21 cellular contexts compared by ENCODE assay signal in the genomic region with DNA sequence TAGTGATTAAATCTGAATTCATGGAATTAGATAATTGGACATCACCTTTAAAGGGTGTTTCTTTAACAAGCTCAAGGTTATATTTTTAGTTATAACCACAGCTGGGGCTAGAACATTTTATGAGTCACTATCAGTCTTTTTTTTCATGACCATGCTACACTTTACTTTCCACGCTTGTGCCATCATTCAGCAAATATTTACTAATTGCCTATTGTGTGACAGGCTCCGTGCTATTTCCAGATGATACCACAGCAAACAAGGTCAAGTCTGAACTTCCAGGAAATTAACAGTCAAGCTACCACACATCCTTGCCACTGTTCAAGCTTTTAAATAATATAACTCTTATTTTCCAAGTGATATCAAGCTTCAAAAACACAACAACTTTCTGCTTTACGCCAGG. TPM values are rescaled to one million over a fixed set of nuclear protein-coding genes. Genes with fewer than 3 reads are reported as not detected.
DNase-seq lines count a peak whose midpoint lies in the region; ATAC-seq and TF ChIP-seq lines count a peak whose summit lies in the region.
"Had no signal": no experiment of that assay in that cellular context is flagged by ENCODE, and none has a peak within 500 bp of the region (broad histone marks: within the 10 kb centered on the region; RNA-seq: fewer than 3 reads in every experiment).

No MANE protein-coding gene starts in this region.

- no peak for TF ChIP-seq CTCF in lower leg skin (IDR thresholded peaks at IDR 0.05)

- no peak for ATAC-seq in HG02852 (IDR thresholded peaks at IDR 0.05; ENCODE audit: unreplicated experiment)
- ATAC-seq: GM23338 had no signal

- WGBS in lower leg skin, 2 donors, result 65 to 81% methylated on average over 3 of the region's 3 CpGs

- intact Hi-C loops in lower leg skin (cut with DNase I; ENCODE audit: low total_unique reads) (no loop called here), cardiac septum (cut with DNase I) (no loop called here)

- DNase-seq in COLO668 (lab: John Stamatoyannopoulos, UW; ENCODE audit: unreplicated experiment) (peak; percentile 5), HT1080 (ENCODE audit: low read depth) (peak; percentile 10), amniotic epithelial cell (ENCODE audit: low read depth) (peak; percentile 58), myocyte (ENCODE audit: low read depth) (peak; percentile 59), lower leg skin (ENCODE audit: low spot score in 2 of 2) (no peak), cardiac septum (ENCODE audit: low spot score) (no peak)
- DNase-seq: Caco-2; CD4-positive, CD25-positive, alpha-beta regulatory T cell; DMS 273 treated with DMSO at 0.1 percent for 48 hours; GDM1; KG1; NCI-H1694 treated with DMSO at 0.1 percent for 48 hours; NCI-H2107; NCI-H510A; Right ventricle myocardium superior had no signal

- TF ChIP-seq POLR2A in lower leg skin (IDR thresholded peaks at IDR 0.05), result no peak

- no peak overlapping the region for H3K4me3 ChIP-seq in lower leg skin (ENCODE audit: low read depth, poor library complexity, severe bottlenecking)
- H3K4me3 ChIP-seq: GM23338, HAP-1 had no signal

RNA-seq across cellular contexts. Expression of a gene that starts 16.5 kb away (rescaled TPM):
- total RNA-seq in HT1080 (2014; rRNA removed; shearing (Covaris generic)), result 1.1 and 2.4 TPM in 2 replicates
- 0.36 and 0.63 TPM in 2 replicates for polyA plus RNA-seq in HT1080 (2015; cell fraction: cytosol; rRNA removed)
- not detected in 2 replicates for polyA plus RNA-seq in HT1080 (2015; cell fraction: nucleus; rRNA removed)
- total RNA-seq in myocyte (not detected in 2 replicates), lower leg skin (not detected), cardiac septum (not detected)
- polyA plus RNA-seq in myocyte (2012), result not detected
- total RNA-seq: Caco-2; CD4-positive, CD25-positive, alpha-beta regulatory T cell; GM23338; Right ventricle myocardium superior; RPMI7951; SK-MEL-5 had no signal
- polyA plus RNA-seq: BJ; CD4-positive, CD25-positive, alpha-beta regulatory T cell; GM23338 had no signal

Comparison
In these comparisons a context has a peak if more than half of its experiments do, and no peak if none do; other contexts are left out.
1. DNase-seq: peak in COLO668 (single experiment), HT1080 (single experiment), amniotic epithelial cell (single experiment) and myocyte (single experiment); none in lower leg skin (0 of 2) and cardiac septum (single experiment).